ENCODE assay signal across 8 cellular contexts in the genomic region with DNA sequence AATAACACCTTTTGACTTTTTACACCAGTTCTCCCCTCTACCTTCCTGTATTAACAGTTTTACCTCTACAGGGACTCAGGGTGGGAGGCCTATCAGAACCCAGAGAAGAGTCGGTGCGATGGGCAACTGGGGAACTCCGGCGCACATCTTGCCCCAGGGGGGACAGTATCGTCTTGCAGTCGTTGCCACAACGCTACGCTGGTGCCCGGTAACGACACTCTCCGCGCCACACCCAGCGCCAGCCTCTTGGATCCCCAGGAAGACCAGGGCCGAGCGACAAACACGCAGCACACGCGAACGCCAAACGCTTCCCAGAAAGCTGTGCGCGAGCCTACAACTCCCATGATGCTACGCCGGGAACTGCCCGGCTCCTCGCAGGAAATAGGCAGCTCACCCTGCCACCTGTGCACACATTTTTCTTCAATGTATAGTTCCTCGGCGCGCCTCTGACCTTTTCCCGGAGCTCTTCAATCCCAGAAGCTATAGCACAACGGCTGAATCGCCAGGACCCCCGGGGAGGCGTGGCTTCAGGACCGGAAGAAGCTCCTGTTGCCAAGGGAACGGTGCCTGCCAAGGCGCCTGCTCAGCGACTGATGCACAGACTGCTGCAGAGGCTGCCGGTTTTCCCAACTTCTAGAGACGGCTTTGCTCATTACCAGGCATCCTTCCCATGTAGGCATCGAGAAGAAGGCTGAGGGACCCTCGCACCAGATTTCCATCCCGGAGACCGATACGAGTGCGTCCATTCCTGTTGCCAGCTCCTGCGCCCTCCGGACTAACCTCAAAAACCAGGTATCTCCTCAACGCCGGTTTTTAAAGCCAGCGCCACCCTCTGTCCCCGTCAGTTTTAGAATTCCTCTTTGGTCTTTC. TPM values are rescaled to one million over a fixed set of nuclear protein-coding genes. Genes with fewer than 3 reads are reported as not detected.
A peak's percentile ranks its signal among the peaks of the same experiment; 100 is the strongest.
DNase-seq lines count a peak whose midpoint lies in the region; ATAC-seq and TF ChIP-seq lines count a peak whose summit lies in the region.

A gene with protein sequence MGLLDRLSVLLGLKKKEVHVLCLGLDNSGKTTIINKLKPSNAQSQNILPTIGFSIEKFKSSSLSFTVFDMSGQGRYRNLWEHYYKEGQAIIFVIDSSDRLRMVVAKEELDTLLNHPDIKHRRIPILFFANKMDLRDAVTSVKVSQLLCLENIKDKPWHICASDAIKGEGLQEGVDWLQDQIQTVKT (plus strand): TSS at position 573 of the 870 bp plus-strand sequence. CDS start 3,350 bp downstream, outside the sequence.

- H3K27ac ChIP-seq in foreskin keratinocyte (peak within 1 kb of the TSS; percentile 15), neural progenitor cell (peak within 1 kb of the TSS; percentile 23), stomach smooth muscle (ENCODE audit: low read length) (peak within 1 kb of the TSS; percentile 25)

- H3K4me1 ChIP-seq in HAP-1 (peaks cover 12% of the 10 kb centered on the region), foreskin keratinocyte (peaks cover 3% of the 10 kb centered on the region), neural progenitor cell (peaks cover 23% of the 10 kb centered on the region), stomach smooth muscle (ENCODE audit: control insufficient read depth, insufficient read depth, low read length) (peaks cover 3% of the 10 kb centered on the region)

- H3K9ac ChIP-seq in neural progenitor cell (peak within 1 kb of the TSS; percentile 48), stomach smooth muscle (ENCODE audit: low read length in 2 of 2) (peak within 1 kb of the TSS; percentile 74 to 80)

- peaks cover 24% of the 10 kb centered on the region for H3K4me1 Mint-ChIP-seq in neural progenitor cell

- peaks cover 21% of the 10 kb centered on the region for H3F3A ChIP-seq in neural progenitor cell (ENCODE audit: low read depth)

- peak; percentile 96 for ATAC-seq in foreskin keratinocyte

- H3K4me2 ChIP-seq in neural progenitor cell: peak within 1 kb of the TSS; percentile 80

- peaks cover 3% of the 10 kb centered on the region for H3K36me3 Mint-ChIP-seq in neural progenitor cell

- TF ChIP-seq CTCF in foreskin keratinocyte (conservative IDR thresholded peaks at IDR 0.05) (peak; percentile 36), neural progenitor cell (IDR thresholded peaks at IDR 0.05) (peak; percentile 34)

- H3K4me3 Mint-ChIP-seq in neural progenitor cell: peak within 1 kb of the TSS; percentile 98

- H3K9me3 Mint-ChIP-seq in neural progenitor cell: no peaks in the 10 kb centered on the region

- H3K79me2 ChIP-seq in neural progenitor cell (ENCODE audit: low read depth): peaks cover 26% of the 10 kb centered on the region

- no peaks in the 10 kb centered on the region for H3K27me3 ChIP-seq in HAP-1 (ENCODE audit: low read depth)
- H3K27me3 ChIP-seq in foreskin keratinocyte: no peaks in the 10 kb centered on the region
- no peaks in the 10 kb centered on the region for H3K27me3 ChIP-seq in neural progenitor cell
- no peaks in the 10 kb centered on the region for H3K27me3 ChIP-seq in stomach smooth muscle (ENCODE audit: control insufficient read depth in 1 of 2, insufficient read depth in 2 of 2, low read length in 2 of 2)

- H3K36me3 ChIP-seq in HAP-1 (replicated peaks): no peaks in the 10 kb centered on the region
- no peaks in the 10 kb centered on the region for H3K36me3 ChIP-seq in neural progenitor cell
- no peaks in the 10 kb centered on the region for H3K36me3 ChIP-seq in stomach smooth muscle (ENCODE audit: control insufficient read depth in 2 of 2, insufficient read depth in 2 of 2, low read length in 2 of 2)

- H3K9me3 ChIP-seq in HAP-1 (no peaks in the 10 kb centered on the region), neural progenitor cell (ENCODE audit: low read depth) (no peaks in the 10 kb centered on the region), stomach smooth muscle (ENCODE audit: control insufficient read depth in 2 of 2, low read length in 2 of 2) (no peaks in the 10 kb centered on the region)

- in situ Hi-C loops in HAP-1 (cut with MboI; ENCODE audit: low sequenced_read_pairs): no loop called here

- H3K27ac Mint-ChIP-seq in neural progenitor cell: peak within 1 kb of the TSS; percentile 96

- peak; percentile 70 for DNase-seq in GDM1 (lab: John Stamatoyannopoulos, UW)
- DNase-seq in HAP-1 (ENCODE audit: low spot score in 2 of 2): peak; percentile 91
- peak; percentile 90 for DNase-seq in M059J (ENCODE audit: low read depth)
- DNase-seq in SHP77 treated with DMSO at 0.1 percent for 48 hours (lab: John Stamatoyannopoulos, UW): peak; percentile 100
- DNase-seq in activated gamma-delta T cell treated with Interleukin-2 at 50 U/mL for 16 hours: peak; percentile 61
- peak; percentile 83 to 88 for DNase-seq in foreskin keratinocyte
- DNase-seq in neural progenitor cell (ENCODE audit: low spot score): peak; percentile 95

- no peaks in the 10 kb centered on the region for H3K27me3 Mint-ChIP-seq in neural progenitor cell (ENCODE audit: insufficient read depth, low read depth)

- H3K4me3 ChIP-seq in HAP-1 (peak within 1 kb of the TSS; percentile 55), neural progenitor cell (peak within 1 kb of the TSS; percentile 92), stomach smooth muscle (ENCODE audit: low read length in 2 of 2) (peak within 1 kb of the TSS; percentile 88 to 95)

- peaks cover 3% of the 10 kb centered on the region for H4K20me1 ChIP-seq in neural progenitor cell (ENCODE audit: low read depth)

- H2AFZ ChIP-seq in neural progenitor cell (replicated peaks): peak within 1 kb of the TSS; percentile 98

RNA-seq across cellular contexts. Expression of the gene that starts here (rescaled TPM):
- 17.2 and 24.7 TPM in 2 replicates for total RNA-seq in M059J (2014; rRNA removed; shearing (Covaris generic))
- 6.6 and 7.9 TPM in 2 replicates for total RNA-seq in foreskin keratinocyte
- 3.3 and 4.8 TPM in 2 replicates for polyA plus RNA-seq in foreskin keratinocyte
- 8.1 and 14.2 TPM in 2 replicates for total RNA-seq in neural progenitor cell (ENCODE audit: low replicate concordance)

Comparison
In these comparisons a context has a peak if more than half of its experiments do, and no peak if none do; other contexts are left out.
1. Peak in every context shown above with its lines: DNase-seq, ATAC-seq, H3K4me3 ChIP-seq and H3K27ac ChIP-seq.